Comparison of ENCODE assay signal across 1 cellular context in the genomic region with DNA sequence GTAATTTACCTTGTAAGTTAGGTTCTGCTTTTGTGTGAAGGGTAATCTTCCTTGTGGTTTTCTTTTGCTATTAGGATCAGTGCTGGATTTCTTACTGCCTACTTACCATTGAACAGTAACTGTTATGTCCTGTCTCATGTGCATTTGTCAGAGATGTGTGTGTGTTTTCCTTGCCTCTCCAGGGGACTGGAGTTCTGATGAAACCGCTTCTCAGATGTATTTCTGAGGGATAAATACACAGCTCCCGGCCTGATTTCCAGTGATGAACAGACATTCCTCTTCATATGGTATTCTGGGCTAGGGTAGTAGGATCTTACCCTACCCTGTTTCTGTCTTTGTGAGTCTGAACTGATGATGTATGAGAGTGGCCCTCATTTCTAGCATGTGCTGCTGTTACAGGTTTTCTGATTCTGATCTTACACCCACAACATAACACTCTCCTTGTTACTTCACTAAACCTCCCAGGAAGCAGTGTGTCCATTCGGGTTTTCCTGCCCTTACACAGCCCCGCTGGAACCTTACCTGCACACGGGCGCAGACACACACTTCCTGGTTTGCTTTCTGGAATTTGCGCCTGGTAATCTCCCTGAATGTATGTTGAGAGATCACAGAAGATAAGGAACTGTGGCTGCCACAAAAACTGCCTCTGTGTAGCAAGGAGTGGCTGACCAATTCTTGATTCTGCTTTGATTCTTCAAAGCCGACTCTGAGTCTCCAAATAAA.
TF ChIP-seq lines count a peak whose summit lies in the region.

No MANE protein-coding gene starts in this region.

TF ChIP-seq in H1, 55 proteins besides CTCF, POLR2A, EP300 and RAD21:
- TF ChIP-seq NRF1 (IDR thresholded peaks at IDR 0.05; ENCODE audit: low read depth, low read length) (no peak), GTF2F1 (IDR thresholded peaks at IDR 0.05; ENCODE audit: borderline replicate concordance, low read depth, low read length) (no peak), SRF (IDR thresholded peaks at IDR 0.05; ENCODE audit: low read depth, low read length) (no peak), SIRT6 (IDR thresholded peaks at IDR 0.05; ENCODE audit: low read length) (no peak), CHD2 (IDR thresholded peaks at IDR 0.05; ENCODE audit: low read length) (no peak), KDM5A (IDR thresholded peaks at IDR 0.05; ENCODE audit: low read length) (no peak), CBX8 (IDR thresholded peaks at IDR 0.05; ENCODE audit: borderline replicate concordance, low read depth, low read length) (no peak), POU5F1 (IDR thresholded peaks at IDR 0.05; ENCODE audit: low read depth, low read length) (no peak), RXRA (IDR thresholded peaks at IDR 0.05; ENCODE audit: insufficient read depth, low read depth, low read length) (no peak), CREB1 (IDR thresholded peaks at IDR 0.05) (no peak), TAF7 (optimal IDR thresholded peaks at IDR 0.05; ENCODE audit: borderline replicate concordance, low read depth, low read length) (no peak)
- TF ChIP-seq, protein P1, sequence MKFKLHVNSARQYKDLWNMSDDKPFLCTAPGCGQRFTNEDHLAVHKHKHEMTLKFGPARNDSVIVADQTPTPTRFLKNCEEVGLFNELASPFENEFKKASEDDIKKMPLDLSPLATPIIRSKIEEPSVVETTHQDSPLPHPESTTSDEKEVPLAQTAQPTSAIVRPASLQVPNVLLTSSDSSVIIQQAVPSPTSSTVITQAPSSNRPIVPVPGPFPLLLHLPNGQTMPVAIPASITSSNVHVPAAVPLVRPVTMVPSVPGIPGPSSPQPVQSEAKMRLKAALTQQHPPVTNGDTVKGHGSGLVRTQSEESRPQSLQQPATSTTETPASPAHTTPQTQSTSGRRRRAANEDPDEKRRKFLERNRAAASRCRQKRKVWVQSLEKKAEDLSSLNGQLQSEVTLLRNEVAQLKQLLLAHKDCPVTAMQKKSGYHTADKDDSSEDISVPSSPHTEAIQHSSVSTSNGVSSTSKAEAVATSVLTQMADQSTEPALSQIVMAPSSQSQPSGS (IDR thresholded peaks at IDR 0.05; ENCODE audit: low read length), result no peak
